In genomic region chr6:4264076-4264475, GRCh38 we compare ENCODE assay signal across 26 cellular contexts.
"Had no signal": no experiment of that assay in that cellular context is flagged by ENCODE, and none has a peak within 500 bp of the region (broad histone marks: within the 10 kb centered on the region; RNA-seq: fewer than 3 reads in every experiment).

No MANE protein-coding gene starts in this region.

- H2AFZ ChIP-seq: PC-9 had no signal

- H3K36me3 ChIP-seq: cardiac muscle cell, MG63, SJCRH30 had no signal

- H3K4me3 ChIP-seq: cardiac muscle cell, K562, MG63, PC-9, SJCRH30, SK-N-MC had no signal

- H3K4me2 ChIP-seq: PC-9 had no signal

- H3K27me3 ChIP-seq: cardiac muscle cell, MG63, SJCRH30 had no signal

- ATAC-seq: activated CD8-positive, alpha-beta T cell treated with anti-CD3 and anti-CD28 coated beads for 36 hours; activated T-cell treated with anti-CD3 and anti-CD28 coated beads, Interleukin-2, amount 50 U/mL, for 72 hours; activated T-helper 17 cell treated with anti-CD3 and anti-CD28 coated beads, Interleukin-2, amount 50 U/mL, for 72 hours; K562 had no signal

- H3K27ac ChIP-seq: cardiac muscle cell, PC-9, SJCRH30, SK-N-MC had no signal

- DNase-seq: activated CD4-positive, alpha-beta T cell treated with anti-CD3 and anti-CD28 coated beads, Interleukin-2, amount 10 ng/mL, durations not matched to agents 24 days and 14 days; activated CD4-positive, alpha-beta T cell treated with anti-CD3 and anti-CD28 coated beads, Interleukin-2, amount 50 U/mL, for 4 hours; activated CD8-positive, alpha-beta T cell treated with anti-CD3 and anti-CD28 coated beads for 36 hours; activated effector memory CD4-positive, alpha-beta T cell treated with anti-CD3 and anti-CD28 coated beads, Interleukin-2, amount 50 U/mL, for 16 hours; activated naive CD4-positive, alpha-beta T cell; activated naive CD4-positive, alpha-beta T cell treated with anti-CD3 and anti-CD28 coated beads, Interleukin-2, amount 50 U/mL, for 16 hours; activated naive CD8-positive, alpha-beta T cell treated with anti-CD3 and anti-CD28 coated beads for 36 hours; activated T-cell treated with anti-CD3 and anti-CD28 coated beads, Interleukin-2, amount 50 U/mL, for 1 hour; activated T-cell treated with anti-CD3 and anti-CD28 coated beads, Interleukin-2, amount 50 U/mL, for 72 hours; amniotic stem cell; aorta; MG63; NCI-H1048; NCI-H1105 treated with DMSO at 0.1 percent for 48 hours; NCI-H1436; NCI-H1694 treated with DMSO at 0.1 percent for 48 hours; NCI-H2029; NCI-H345; NCI-H524 treated with DMSO at 0.1 percent for 48 hours; PC-9; SHP77 had no signal

- H3K9me3 ChIP-seq: MG63, SJCRH30 had no signal
